Comparison of ENCODE assay signal across 18 cellular contexts in genomic region chr17:80269405-80269807, GRCh38. TPM values are rescaled to one million over a fixed set of nuclear protein-coding genes. Genes with fewer than 3 reads are reported as not detected.
DNase-seq lines count a peak whose midpoint lies in the region; ATAC-seq, FAIRE-seq and TF ChIP-seq lines count a peak whose summit lies in the region.
"Had no signal": no experiment of that assay in that cellular context is flagged by ENCODE, and none has a peak within 500 bp of the region (broad histone marks: within the 10 kb centered on the region; RNA-seq: fewer than 3 reads in every experiment).

No MANE protein-coding gene starts in this region.

- DNase-seq in HepG2 (ENCODE audit: low spot score) (no peak), right lobe of liver (no peak), K562 (ENCODE audit: extremely low read depth in 1 of 4, low spot score in 3 of 4) (no peak), erythroblast (lab: John Stamatoyannopoulos, UW) (no peak), heart left ventricle (no peak), transverse colon (no peak)
- DNase-seq: AML-193; Caco-2; CD8-positive, alpha-beta memory T cell had no signal

- BruUV-seq in HepG2 (replicated peaks; lab: Mats Ljungman, UMichigan): no TSS peak
- no TSS peak for BruUV-seq in K562 (replicated peaks; lab: Mats Ljungman, UMichigan)

- H3K9ac ChIP-seq in HepG2 (ENCODE audit: insufficient read depth, low read depth, low read length) (no peak overlapping the region), K562 (ENCODE audit: insufficient read depth in 1 of 2, low read depth in 2 of 2, low read length in 2 of 2) (no peak overlapping the region)
- H3K9ac ChIP-seq: BLaER1 had no signal

- no peak overlapping the region for H3K4me3 ChIP-seq in HepG2 (replicated peaks in 1 of 3; ENCODE audit: insufficient read depth in 1 of 3, low read depth in 2 of 3, low read length in 3 of 3)
- H3K4me3 ChIP-seq in right lobe of liver: no peak overlapping the region
- H3K4me3 ChIP-seq in K562: no peak overlapping the region
- no peak overlapping the region for H3K4me3 ChIP-seq in heart left ventricle
- no peak overlapping the region for H3K4me3 ChIP-seq in transverse colon
- H3K4me3 ChIP-seq: A549, BLaER1, HAP-1 had no signal

- in situ Hi-C loops in HepG2 (cut with HindIII; ENCODE audit: extremely low pct_ligation_motif_present, low pct_unique_long_range_greater_than_20kb): no loop called here
- in situ Hi-C loops in K562 (cut with MboI): no loop called here
- in situ Hi-C loops in transverse colon (cut with MboI; ENCODE audit: low pct_ligation_motif_present in 1 of 4, low pct_unique_long_range_greater_than_20kb in 1 of 4, low sequenced_read_pairs in 3 of 4): no loop called here

- 97% methylated on average over 2 of the region's 2 CpGs for WGBS in HepG2 (ENCODE audit: low lambda C conversion rate)
- 91% methylated on average over 2 of the region's 2 CpGs for WGBS in right lobe of liver (ENCODE audit: insufficient coverage, low coverage, low lambda C conversion rate, missing lambda C conversion rate)
- whole genome bisulfite sequencing in K562 (ENCODE audit: insufficient coverage, low coverage, missing lambda C conversion rate): 69% methylated on average over 2 of the region's 2 CpGs
- WGBS in heart left ventricle, 4 donors: 78 to 89% (median 82%) methylated on average over 2 of the region's 2 CpGs
- WGBS in transverse colon (ENCODE audit: low coverage in 1 of 2), 2 donors: 82 to 90% methylated on average over 2 of the region's 2 CpGs

- no peak for TF ChIP-seq CTCF in HepG2 (CRISPR knock-in tag; IDR thresholded peaks at IDR 0.05)
- TF ChIP-seq CTCF in right lobe of liver (IDR thresholded peaks at IDR 0.05): no peak
- TF ChIP-seq CTCF in K562 (IDR thresholded peaks at IDR 0.05 in 2 of 3, conservative IDR thresholded peaks at IDR 0.05 in 1 of 3; ENCODE audit: insufficient read depth in 2 of 3, low read depth in 1 of 3, low read length in 3 of 3): no peak
- no peak for TF ChIP-seq CTCF in heart left ventricle (IDR thresholded peaks at IDR 0.05)
- TF ChIP-seq CTCF in transverse colon (IDR thresholded peaks at IDR 0.05): no peak

- FAIRE-seq in HepG2 (lab: Jason Lieb, UNC): no peak
- no peak for FAIRE-seq in K562 (lab: Jason Lieb, UNC)
- FAIRE-seq: A549, D721Med, G401.6, GM12891 had no signal

- H2AFZ ChIP-seq in HepG2 (ENCODE audit: low read length) (no peak overlapping the region), K562 (ENCODE audit: low read depth, low read length) (no peak overlapping the region)

- no peak for TF ChIP-seq RAD21 in HepG2 (CRISPR knock-in tag; IDR thresholded peaks at IDR 0.05)
- TF ChIP-seq RAD21 in K562 (CRISPR knock-in tag; conservative IDR thresholded peaks at IDR 0.05 in 1 of 2, IDR thresholded peaks at IDR 0.05 in 1 of 2): no peak

- no peak overlapping the region for H3K27ac ChIP-seq in HepG2 (ENCODE audit: extremely low read length, insufficient read depth, low read length)
- H3K27ac ChIP-seq in right lobe of liver: no peak overlapping the region
- H3K27ac ChIP-seq in K562 (ENCODE audit: extremely low read depth, low read depth, low read length): no peak overlapping the region
- no peak overlapping the region for H3K27ac ChIP-seq in heart left ventricle
- no peak overlapping the region for H3K27ac ChIP-seq in transverse colon
- H3K27ac ChIP-seq: 22Rv1, BLaER1 had no signal

- H4K20me1 ChIP-seq in HepG2 (ENCODE audit: insufficient read depth, low read length) (peaks cover 5% of the 10 kb centered on the region; the same call in 1 of the 2 replicates), K562 (replicated peaks; ENCODE audit: control insufficient read depth, insufficient read depth, low read length) (no peaks in the 10 kb centered on the region)

- TF ChIP-seq POLR2A in HepG2 (IDR thresholded peaks at IDR 0.05; ENCODE audit: insufficient read depth in 1 of 2, low read depth in 2 of 2, low read length in 2 of 2) (no peak), right lobe of liver (IDR thresholded peaks at IDR 0.05) (no peak), K562 (conservative IDR thresholded peaks at IDR 0.05) (peak; percentile 45; the same call in 1 of the 2 replicates), erythroblast (IDR thresholded peaks at IDR 0.05; ENCODE audit: low read length) (peak; percentile 8), heart left ventricle (IDR thresholded peaks at IDR 0.05) (no peak), transverse colon (IDR thresholded peaks at IDR 0.05) (no peak)

- no peaks in the 10 kb centered on the region for H3K9me3 ChIP-seq in HepG2 (ENCODE audit: low read length)
- H3K9me3 ChIP-seq in right lobe of liver: no peaks in the 10 kb centered on the region
- H3K9me3 ChIP-seq in K562 (replicated peaks; ENCODE audit: control insufficient read depth, insufficient read depth, low read depth, low read length): no peaks in the 10 kb centered on the region
- H3K9me3 ChIP-seq in heart left ventricle: no peaks in the 10 kb centered on the region
- no peaks in the 10 kb centered on the region for H3K9me3 ChIP-seq in transverse colon
- H3K9me3 ChIP-seq: BLaER1, Caco-2, HAP-1 had no signal

- peaks cover 3% of the 10 kb centered on the region for H3K79me2 ChIP-seq in HepG2 (ENCODE audit: insufficient read depth, low read length)
- no peaks in the 10 kb centered on the region; the same call in 2 of the 3 replicates for H3K79me2 ChIP-seq in K562 (ENCODE audit: control insufficient read depth, insufficient read depth, low read length)

- H3K27me3 ChIP-seq in HepG2 (ENCODE audit: control insufficient read depth in 1 of 2, insufficient read depth in 2 of 2, low read length in 2 of 2): no peaks in the 10 kb centered on the region
- H3K27me3 ChIP-seq in right lobe of liver: no peaks in the 10 kb centered on the region
- H3K27me3 ChIP-seq in K562 (ENCODE audit: control insufficient read depth in 2 of 2, insufficient read depth in 2 of 2, low read length in 2 of 2): no peaks in the 10 kb centered on the region
- no peaks in the 10 kb centered on the region for H3K27me3 ChIP-seq in heart left ventricle
- no peaks in the 10 kb centered on the region for H3K27me3 ChIP-seq in transverse colon
- H3K27me3 ChIP-seq: BLaER1 had no signal

- H3K4me1 ChIP-seq in HepG2 (ENCODE audit: insufficient read depth, low read length) (peaks cover 13% of the 10 kb centered on the region), right lobe of liver (peaks cover 0 to 5% (median 2%) of the 10 kb centered on the region in 4 donors), K562 (replicated peaks in 1 of 2; ENCODE audit: control insufficient read depth in 2 of 2, insufficient read depth in 2 of 2, low read length in 2 of 2) (peaks cover 0 to 14% of the 10 kb centered on the region in 2 experiments; a peak in 2 of 5 replicates), heart left ventricle (peaks cover 0 to 86% (median 4%) of the 10 kb centered on the region in 12 donors), transverse colon (peaks cover 0 to 7% (median 2%) of the 10 kb centered on the region in 4 donors)
- H3K4me1 ChIP-seq: A549, Caco-2, HAP-1 had no signal

- peaks cover 3 to 7% of the 10 kb centered on the region in 2 experiments; a peak in 4 of 5 replicates for H3K36me3 ChIP-seq in HepG2 (replicated peaks in 1 of 2; ENCODE audit: control insufficient read depth in 1 of 2, insufficient read depth in 2 of 2, low read length in 2 of 2)
- H3K36me3 ChIP-seq in right lobe of liver: peaks cover 2 to 31% (median 3%) of the 10 kb centered on the region in 4 donors
- H3K36me3 ChIP-seq in K562 (ENCODE audit: control insufficient read depth, insufficient read depth, low read length): peaks cover 19% of the 10 kb centered on the region; the same call in 2 of the 3 replicates
- H3K36me3 ChIP-seq in heart left ventricle: peaks cover 0 to 97% (median 48%) of the 10 kb centered on the region in 9 donors
- H3K36me3 ChIP-seq in transverse colon: peaks cover 0 to 5% (median 0%) of the 10 kb centered on the region in 4 donors
- H3K36me3 ChIP-seq: HAP-1 had no signal

- H3K4me2 ChIP-seq in HepG2 (ENCODE audit: low read depth, low read length) (no peak overlapping the region), K562 (ENCODE audit: insufficient read depth, low read length) (no peak overlapping the region)
- H3K4me2 ChIP-seq: A549, BLaER1 had no signal

- TF ChIP-seq EP300 in HepG2 (IDR thresholded peaks at IDR 0.05; ENCODE audit: low read depth in 2 of 2, low read length in 2 of 2): no peak
- no peak for TF ChIP-seq EP300 in HepG2 (CRISPR knock-in tag; IDR thresholded peaks at IDR 0.05; ENCODE audit: borderline replicate concordance)
- TF ChIP-seq EP300 in K562 (IDR thresholded peaks at IDR 0.05; ENCODE audit: low read length): no peak
- TF ChIP-seq EP300 in transverse colon (IDR thresholded peaks at IDR 0.05; ENCODE audit: low read depth): no peak

- intact Hi-C loops in HepG2 (cut with micrococcal nuclease; ENCODE audit: unreplicated experiment): no loop called here
- intact Hi-C loops in right lobe of liver (cut with DNase I): no loop called here
- intact Hi-C loops in K562 (cut with micrococcal nuclease): no loop called here
- intact Hi-C loops in heart left ventricle (cut with DNase I): loop anchor here in 3 of 10 donors (10.0 kb wide), 1 partner anchor 125 kb away; the partner anchor contains the start of gene EIF4A3 (in 3 of the 3)
- intact Hi-C loops in transverse colon (cut with DNase I; ENCODE audit: low total_unique reads): no loop called here

- POLR2A ChIA-PET in HepG2 (lab: Yijun Ruan, JAX): no interaction called here
- POLR2A ChIA-PET in K562 (lab: Yijun Ruan, JAX): interaction anchor here (0.5 to 0.9 kb wide), 2 partner anchors 9 to 69 kb away, joined by 3 to 4 read pairs; no protein-coding TSS in a partner anchor

- CTCF ChIA-PET in HepG2 (lab: Yijun Ruan, JAX; ENCODE audit: low intra/inter-chr PET ratio, low total read pairs) (no interaction called here), K562 (lab: Yijun Ruan, JAX; ENCODE audit: low intra/inter-chr PET ratio) (no interaction called here)

- ATAC-seq in HepG2 (no peak), right lobe of liver (no peak), K562 (no peak), heart left ventricle (no peak), GM18517 (IDR thresholded peaks at IDR 0.05; ENCODE audit: unreplicated experiment) (no peak), GM21447 (IDR thresholded peaks at IDR 0.05; ENCODE audit: unreplicated experiment) (no peak)
- ATAC-seq: A549 had no signal

- H3K9me1 ChIP-seq in K562 (ENCODE audit: control insufficient read depth, insufficient read depth, low read length): no peaks in the 10 kb centered on the region

RNA-seq across cellular contexts. Expression of gene RNF213, which starts 8.8 kb away (rescaled TPM):
- total RNA-seq in HepG2 (2016; rRNA removed; fragmentation: Illumina TruSeq; extraction: Trizol): 38.7 and 42.8 TPM in 2 replicates
- 8.0 and 9.3 TPM in 2 replicates for total RNA-seq in HepG2 (2016; cell fraction: cytosol; rRNA removed; fragmentation: Illumina TruSeq; extraction: Trizol; ENCODE audit: low read depth)
- 36.5 and 38.8 TPM in 2 replicates for total RNA-seq in HepG2 (2016; cell fraction: insoluble cytoplasmic fraction; rRNA removed; fragmentation: Illumina TruSeq; extraction: Trizol)
- 12.8 and 13.4 TPM in 2 replicates for total RNA-seq in HepG2 (2016; cell fraction: membrane; rRNA removed; fragmentation: Illumina TruSeq; extraction: Trizol)
- 57.4 and 57.5 TPM in 2 replicates for total RNA-seq in HepG2 (2016; cell fraction: nucleus; rRNA removed; fragmentation: Illumina TruSeq; extraction: Trizol)
- polyA plus RNA-seq in HepG2 (2011; rRNA removed): 38.6 and 44.0 TPM in 2 replicates
- 16.4 and 18.9 TPM in 2 replicates for polyA plus RNA-seq in HepG2 (2011; cell fraction: cytosol; rRNA removed)
- polyA plus RNA-seq in HepG2 (2011; cell fraction: nucleus; rRNA removed): 134 and 171 TPM in 2 replicates
- polyA plus RNA-seq in HepG2 (2012): 28.2 and 46.6 TPM in 2 replicates
- 1.4 and 2.0 TPM in 2 replicates for polyA plus RNA-seq in HepG2 (2016; cell fraction: cytosol; fragmentation: Illumina TruSeq; extraction: Trizol; ENCODE audit: low read depth)
- polyA plus RNA-seq in HepG2 (2016; cell fraction: insoluble cytoplasmic fraction; fragmentation: Illumina TruSeq; extraction: Trizol; ENCODE audit: low read depth): 23.5 and 27.4 TPM in 2 replicates
- polyA plus RNA-seq in HepG2 (2016; cell fraction: membrane; fragmentation: Illumina TruSeq; extraction: Trizol; ENCODE audit: low read depth): 3.4 and 3.7 TPM in 2 replicates
- polyA plus RNA-seq in HepG2 (2016; cell fraction: nucleus; fragmentation: Illumina TruSeq; extraction: Trizol; ENCODE audit: insufficient read depth, low read depth): 77.8 and 79.2 TPM in 2 replicates
- 133 and 148 TPM in 2 replicates for polyA minus RNA-seq in HepG2 (2011; rRNA and poly(A)+ RNA removed; ENCODE audit: low replicate concordance)
- 36.1 and 37.6 TPM in 2 replicates for polyA minus RNA-seq in HepG2 (2011; cell fraction: cytosol; rRNA and poly(A)+ RNA removed)
- polyA minus RNA-seq in HepG2 (2011; cell fraction: nucleus; rRNA and poly(A)+ RNA removed): 108 and 132 TPM in 2 replicates
- 10 to 100 TPM; 59.1 to 87.7 (median 73.0) TPM for total RNA-seq in right lobe of liver
- total RNA-seq in K562 (2011; cell fraction: chromatin; rRNA removed; ENCODE audit: low replicate concordance): 548 and 579 TPM in 2 replicates
- total RNA-seq in K562 (2011; cell fraction: nucleolus; rRNA removed): 219 and 226 TPM in 2 replicates
- total RNA-seq in K562 (2011; cell fraction: nucleoplasm; rRNA removed): 260 and 263 TPM in 2 replicates
- total RNA-seq in K562 (2014; rRNA removed): 13.2 and 17.1 TPM in 2 replicates
- 19.8 and 20.9 TPM in 2 replicates for total RNA-seq in K562 (2014; rRNA removed; fragmentation: Illumina TruSeq; extraction: Trizol)
- 17.8 and 17.9 TPM in 2 replicates for total RNA-seq in K562 (2015; rRNA removed; fragmentation: Illumina TruSeq; extraction: Trizol)
- total RNA-seq in K562 (2021): 33.6 and 34.3 TPM in 2 replicates
- polyA plus RNA-seq in K562 (2011; rRNA removed): 26.7 and 36.2 TPM in 2 replicates
- 14.1 and 15.8 TPM in 2 replicates for polyA plus RNA-seq in K562 (2011; cell fraction: cytosol; rRNA removed)
- polyA plus RNA-seq in K562 (2011; cell fraction: nucleus; rRNA removed): 220 and 234 TPM in 2 replicates
- 27.2 and 54.8 TPM in 2 replicates for polyA plus RNA-seq in K562 (2012)
- 24.2 and 26.9 TPM in 2 replicates for polyA plus RNA-seq in K562 (2014; fragmentation: Illumina TruSeq; extraction: Trizol)
- polyA plus RNA-seq in K562 (2014; fragmentation: Nextera tagmentation; extraction: Ambion mirVana): 1 to 10 TPM; 5.3 to 7.1 TPM
- polyA plus RNA-seq in K562 (2014; rRNA removed): 15.9 and 20.1 TPM in 2 replicates
- 58.3 and 80.5 TPM in 2 replicates for polyA minus RNA-seq in K562 (2011; rRNA and poly(A)+ RNA removed)
- 48.1 and 56.1 TPM in 2 replicates for polyA minus RNA-seq in K562 (2011; cell fraction: cytosol; rRNA and poly(A)+ RNA removed)
- 71.6 and 112 TPM in 2 replicates for polyA minus RNA-seq in K562 (2011; cell fraction: nucleus; rRNA and poly(A)+ RNA removed)
- total RNA-seq in heart left ventricle: 100 to 1,000 TPM in 1 of 9 donors, 10 to 100 TPM in 8; 24.2 to 167 (median 32.7) TPM
- 10 to 100 TPM; 23.1 to 31.4 TPM for polyA plus RNA-seq in heart left ventricle
- 100 to 1,000 TPM; 113 to 174 (median 159) TPM for total RNA-seq in transverse colon

RNA-seq across cellular contexts. Expression of gene SLC26A11, which starts 49.2 kb away (rescaled TPM):
- 3.1 and 8.7 TPM in 2 replicates for total RNA-seq in HepG2 (2016; rRNA removed; fragmentation: Illumina TruSeq; extraction: Trizol)
- total RNA-seq in HepG2 (2016; cell fraction: cytosol; rRNA removed; fragmentation: Illumina TruSeq; extraction: Trizol; ENCODE audit: low read depth): 3.2 and 3.4 TPM in 2 replicates
- 3.5 and 11.2 TPM in 2 replicates for total RNA-seq in HepG2 (2016; cell fraction: insoluble cytoplasmic fraction; rRNA removed; fragmentation: Illumina TruSeq; extraction: Trizol)
- 3.1 and 3.2 TPM in 2 replicates for total RNA-seq in HepG2 (2016; cell fraction: membrane; rRNA removed; fragmentation: Illumina TruSeq; extraction: Trizol)
- 12.9 and 13.6 TPM in 2 replicates for total RNA-seq in HepG2 (2016; cell fraction: nucleus; rRNA removed; fragmentation: Illumina TruSeq; extraction: Trizol)
- polyA plus RNA-seq in HepG2 (2011; rRNA removed): 13.2 and 21.1 TPM in 2 replicates
- 5.5 and 7.6 TPM in 2 replicates for polyA plus RNA-seq in HepG2 (2011; cell fraction: cytosol; rRNA removed)
- polyA plus RNA-seq in HepG2 (2011; cell fraction: nucleus; rRNA removed): 121 and 146 TPM in 2 replicates
- polyA plus RNA-seq in HepG2 (2012): 7.0 and 18.5 TPM in 2 replicates
- 0.73 and 1.0 TPM in 2 replicates for polyA plus RNA-seq in HepG2 (2016; cell fraction: cytosol; fragmentation: Illumina TruSeq; extraction: Trizol; ENCODE audit: low read depth)
- polyA plus RNA-seq in HepG2 (2016; cell fraction: insoluble cytoplasmic fraction; fragmentation: Illumina TruSeq; extraction: Trizol; ENCODE audit: low read depth): 2.8 and 4.4 TPM in 2 replicates
- 1.4 and 2.3 TPM in 2 replicates for polyA plus RNA-seq in HepG2 (2016; cell fraction: membrane; fragmentation: Illumina TruSeq; extraction: Trizol; ENCODE audit: low read depth)
- polyA plus RNA-seq in HepG2 (2016; cell fraction: nucleus; fragmentation: Illumina TruSeq; extraction: Trizol; ENCODE audit: insufficient read depth, low read depth): 29.5 and 32.2 TPM in 2 replicates
- 7.7 and 20.5 TPM in 2 replicates for polyA minus RNA-seq in HepG2 (2011; rRNA and poly(A)+ RNA removed; ENCODE audit: low replicate concordance)
- polyA minus RNA-seq in HepG2 (2011; cell fraction: cytosol; rRNA and poly(A)+ RNA removed): 5.6 and 11.8 TPM in 2 replicates
- polyA minus RNA-seq in HepG2 (2011; cell fraction: nucleus; rRNA and poly(A)+ RNA removed): 22.4 and 23.0 TPM in 2 replicates
- 1 to 10 TPM; 5.8 to 9.8 (median 6.5) TPM for total RNA-seq in right lobe of liver
- total RNA-seq in K562 (2011; cell fraction: chromatin; rRNA removed; ENCODE audit: low replicate concordance): 8.5 and 21.1 TPM in 2 replicates
- total RNA-seq in K562 (2011; cell fraction: nucleolus; rRNA removed): 13.3 and 15.8 TPM in 2 replicates
- total RNA-seq in K562 (2011; cell fraction: nucleoplasm; rRNA removed): 6.9 and 13.1 TPM in 2 replicates
- 1.5 and 3.4 TPM in 2 replicates for total RNA-seq in K562 (2014; rRNA removed)
- total RNA-seq in K562 (2014; rRNA removed; fragmentation: Illumina TruSeq; extraction: Trizol): 0.38 and 0.91 TPM in 2 replicates
- 1.0 and 1.4 TPM in 2 replicates for total RNA-seq in K562 (2015; rRNA removed; fragmentation: Illumina TruSeq; extraction: Trizol)
- total RNA-seq in K562 (2021): 3.1 and 4.0 TPM in 2 replicates
- 0.52 and 0.53 TPM in 2 replicates for polyA plus RNA-seq in K562 (2011; rRNA removed)
- 0.43 and 1.2 TPM in 2 replicates for polyA plus RNA-seq in K562 (2011; cell fraction: cytosol; rRNA removed)
- 4.1 and 8.1 TPM in 2 replicates for polyA plus RNA-seq in K562 (2011; cell fraction: nucleus; rRNA removed)
- polyA plus RNA-seq in K562 (2012): 2.7 and 5.4 TPM in 2 replicates
- 1.4 and 1.9 TPM in 2 replicates for polyA plus RNA-seq in K562 (2014; fragmentation: Illumina TruSeq; extraction: Trizol)
- polyA plus RNA-seq in K562 (2014; fragmentation: Nextera tagmentation; extraction: Ambion mirVana): under 1 TPM in 1 of 2 experiments, not detected in 1; 0.06 TPM
- 2.8 and 4.2 TPM in 2 replicates for polyA plus RNA-seq in K562 (2014; rRNA removed)
- 0.46 TPM in 1 of 2 replicates, not detected in the other for polyA minus RNA-seq in K562 (2011; rRNA and poly(A)+ RNA removed)
- polyA minus RNA-seq in K562 (2011; cell fraction: cytosol; rRNA and poly(A)+ RNA removed): 0.57 and 1.9 TPM in 2 replicates
- polyA minus RNA-seq in K562 (2011; cell fraction: nucleus; rRNA and poly(A)+ RNA removed): 1.2 and 2.0 TPM in 2 replicates
- 10 to 100 TPM in 2 of 9 donors, 1 to 10 TPM in 7; 2.4 to 13.0 (median 4.6) TPM for total RNA-seq in heart left ventricle
- 1 to 10 TPM; 2.7 to 3.4 TPM for polyA plus RNA-seq in heart left ventricle
- 10 to 100 TPM; 13.2 to 24.7 (median 17.0) TPM for total RNA-seq in transverse colon

RNA-seq across cellular contexts. Expression of gene SGSH, which starts 49.3 kb away (rescaled TPM):
- total RNA-seq in HepG2 (2016; rRNA removed; fragmentation: Illumina TruSeq; extraction: Trizol): 5.5 and 12.2 TPM in 2 replicates
- 4.0 and 6.2 TPM in 2 replicates for total RNA-seq in HepG2 (2016; cell fraction: cytosol; rRNA removed; fragmentation: Illumina TruSeq; extraction: Trizol; ENCODE audit: low read depth)
- 4.5 and 13.3 TPM in 2 replicates for total RNA-seq in HepG2 (2016; cell fraction: insoluble cytoplasmic fraction; rRNA removed; fragmentation: Illumina TruSeq; extraction: Trizol)
- 6.1 and 6.4 TPM in 2 replicates for total RNA-seq in HepG2 (2016; cell fraction: membrane; rRNA removed; fragmentation: Illumina TruSeq; extraction: Trizol)
- 18.5 and 23.9 TPM in 2 replicates for total RNA-seq in HepG2 (2016; cell fraction: nucleus; rRNA removed; fragmentation: Illumina TruSeq; extraction: Trizol)
- 17.6 and 23.9 TPM in 2 replicates for polyA plus RNA-seq in HepG2 (2011; rRNA removed)
- 13.7 and 17.1 TPM in 2 replicates for polyA plus RNA-seq in HepG2 (2011; cell fraction: cytosol; rRNA removed)
- polyA plus RNA-seq in HepG2 (2011; cell fraction: nucleus; rRNA removed): 145 and 163 TPM in 2 replicates
- polyA plus RNA-seq in HepG2 (2012): 21.6 and 30.9 TPM in 2 replicates
- 3.7 and 4.2 TPM in 2 replicates for polyA plus RNA-seq in HepG2 (2016; cell fraction: cytosol; fragmentation: Illumina TruSeq; extraction: Trizol; ENCODE audit: low read depth)
- polyA plus RNA-seq in HepG2 (2016; cell fraction: insoluble cytoplasmic fraction; fragmentation: Illumina TruSeq; extraction: Trizol; ENCODE audit: low read depth): 7.1 and 11.5 TPM in 2 replicates
- polyA plus RNA-seq in HepG2 (2016; cell fraction: membrane; fragmentation: Illumina TruSeq; extraction: Trizol; ENCODE audit: low read depth): 7.0 and 7.3 TPM in 2 replicates
- 81.4 and 86.8 TPM in 2 replicates for polyA plus RNA-seq in HepG2 (2016; cell fraction: nucleus; fragmentation: Illumina TruSeq; extraction: Trizol; ENCODE audit: insufficient read depth, low read depth)
- 15.4 and 23.1 TPM in 2 replicates for polyA minus RNA-seq in HepG2 (2011; rRNA and poly(A)+ RNA removed; ENCODE audit: low replicate concordance)
- 15.4 and 18.7 TPM in 2 replicates for polyA minus RNA-seq in HepG2 (2011; cell fraction: cytosol; rRNA and poly(A)+ RNA removed)
- polyA minus RNA-seq in HepG2 (2011; cell fraction: nucleus; rRNA and poly(A)+ RNA removed): 34.1 and 36.2 TPM in 2 replicates
- total RNA-seq in right lobe of liver: 10 to 100 TPM in 5 of 6 experiments, 1 to 10 TPM in 1; 9.7 to 23.5 (median 15.7) TPM
- total RNA-seq in K562 (2011; cell fraction: chromatin; rRNA removed; ENCODE audit: low replicate concordance): 47.4 and 72.7 TPM in 2 replicates
- total RNA-seq in K562 (2011; cell fraction: nucleolus; rRNA removed): 43.5 and 52.4 TPM in 2 replicates
- 40.5 and 41.1 TPM in 2 replicates for total RNA-seq in K562 (2011; cell fraction: nucleoplasm; rRNA removed)
- total RNA-seq in K562 (2014; rRNA removed): 5.1 and 7.3 TPM in 2 replicates
- 2.5 and 2.6 TPM in 2 replicates for total RNA-seq in K562 (2014; rRNA removed; fragmentation: Illumina TruSeq; extraction: Trizol)
- total RNA-seq in K562 (2015; rRNA removed; fragmentation: Illumina TruSeq; extraction: Trizol): 4.6 and 4.9 TPM in 2 replicates
- total RNA-seq in K562 (2021): 11.8 and 15.7 TPM in 2 replicates
- polyA plus RNA-seq in K562 (2011; rRNA removed): 2.5 and 4.8 TPM in 2 replicates
- 3.7 and 4.2 TPM in 2 replicates for polyA plus RNA-seq in K562 (2011; cell fraction: cytosol; rRNA removed)
- 19.2 and 29.1 TPM in 2 replicates for polyA plus RNA-seq in K562 (2011; cell fraction: nucleus; rRNA removed)
- polyA plus RNA-seq in K562 (2012): 13.7 and 21.2 TPM in 2 replicates
- polyA plus RNA-seq in K562 (2014; fragmentation: Illumina TruSeq; extraction: Trizol): 6.3 and 11.2 TPM in 2 replicates
- polyA plus RNA-seq in K562 (2014; fragmentation: Nextera tagmentation; extraction: Ambion mirVana): under 1 TPM; 0.25 to 0.31 TPM
- polyA plus RNA-seq in K562 (2014; rRNA removed): 8.2 and 9.8 TPM in 2 replicates
- 2.6 TPM in 2 replicates for polyA minus RNA-seq in K562 (2011; rRNA and poly(A)+ RNA removed)
- polyA minus RNA-seq in K562 (2011; cell fraction: cytosol; rRNA and poly(A)+ RNA removed): 4.5 and 6.9 TPM in 2 replicates
- polyA minus RNA-seq in K562 (2011; cell fraction: nucleus; rRNA and poly(A)+ RNA removed): 3.4 and 6.3 TPM in 2 replicates
- 10 to 100 TPM in 8 of 9 donors, 1 to 10 TPM in 1; 6.4 to 27.0 (median 14.9) TPM for total RNA-seq in heart left ventricle
- 10 to 100 TPM; 11.9 to 12.8 TPM for polyA plus RNA-seq in heart left ventricle
- total RNA-seq in transverse colon: 10 to 100 TPM; 26.2 to 66.2 (median 39.9) TPM

Comparison
In these comparisons a context has a peak if more than half of its experiments do, and no peak if none do; other contexts are left out.
1. POLR2A ChIP-seq: peak in K562 (single experiment) and erythroblast (single experiment); none in HepG2 (0 of 2), right lobe of liver (single experiment), heart left ventricle (0 of 2) and transverse colon (single experiment).
2. Of the 241 proteins assayed by ChIP-seq in both HepG2 and K562: peak only in HepG2: NBN, NFRKB, PHB2, RAD51 and ZNF282; only in K562: DPF2, ELF4, HBP1, MTA1, POLR2A and ZBTB2; in both: none; in neither: 226; mixed calls (peak in some experiments, not most) for 4.